In genomic region chr7:91249506-91250233, GRCh38 we compare ENCODE assay signal across 14 cellular contexts.
DNase-seq lines count a peak whose midpoint lies in the region; ATAC-seq and TF ChIP-seq lines count a peak whose summit lies in the region.
"Had no signal": no experiment of that assay in that cellular context is flagged by ENCODE, and none has a peak within 500 bp of the region (broad histone marks: within the 10 kb centered on the region; RNA-seq: fewer than 3 reads in every experiment).

No MANE protein-coding gene starts in this region.

- no peak overlapping the region for H3K4me3 ChIP-seq in astrocyte of the spinal cord (ENCODE audit: low read depth, low read length)

- TF ChIP-seq CTCF in astrocyte of the spinal cord (IDR thresholded peaks at IDR 0.05; ENCODE audit: low read depth, low read length): no peak

- in situ Hi-C loops in astrocyte of the spinal cord (cut with HindIII; ENCODE audit: low sequenced_read_pairs): no loop called here

- ATAC-seq in GM18870 (IDR thresholded peaks at IDR 0.05; ENCODE audit: unreplicated experiment): no peak
- ATAC-seq: activated T-cell treated with anti-CD3 and anti-CD28 coated beads, Interleukin-2, amount 50 U/mL, for 72 hours; sciatic nerve had no signal

- peak; percentile 5 for DNase-seq in SIG-M5 treated with dmso at 0.1 percent for 504 hours (lab: John Stamatoyannopoulos, UW; ENCODE audit: unreplicated experiment)
- no peak for DNase-seq in SIG-M5 (lab: John Stamatoyannopoulos, UW)
- peak; percentile 50 for DNase-seq in astrocyte of the spinal cord (ENCODE audit: low read depth, low spot score)
- peak; percentile 79 for DNase-seq in iris pigment epithelial cell (ENCODE audit: low read depth)
- no peak for DNase-seq in stimulated activated CD4-positive, alpha-beta T cell treated with anti-CD3 and anti-CD28 coated beads, Interleukin-4, amount 100 ng/mL, for 1 hour
- no peak for DNase-seq in DMS 273 treated with DMSO at 0.1 percent for 48 hours (lab: John Stamatoyannopoulos, UW)
- no peak for DNase-seq in NCI-H1694 treated with DMSO at 0.1 percent for 48 hours (lab: John Stamatoyannopoulos, UW)
- DNase-seq: activated CD4-positive, alpha-beta T cell treated with anti-CD3 and anti-CD28 coated beads for 1 hour; activated T-cell treated with anti-CD3 and anti-CD28 coated beads, Interleukin-2, amount 50 U/mL, for 72 hours; MV-4-11; nephron progenitor cell; T-helper 1 cell had no signal

Comparison
In these comparisons a context has a peak if more than half of its experiments do, and no peak if none do; other contexts are left out.
1. DNase-seq: peak in SIG-M5 treated with dmso at 0.1 percent for 504 hours (single experiment), astrocyte of the spinal cord (single experiment) and iris pigment epithelial cell (single experiment); none in SIG-M5 (single experiment), stimulated activated CD4-positive, alpha-beta T cell treated with anti-CD3 and anti-CD28 coated beads, Interleukin-4, amount 100 ng/mL, for 1 hour (single experiment), DMS 273 treated with DMSO at 0.1 percent for 48 hours (single experiment) and NCI-H1694 treated with DMSO at 0.1 percent for 48 hours (single experiment).